Comparison of ENCODE assay signal across 8 cellular contexts in the genomic region with DNA sequence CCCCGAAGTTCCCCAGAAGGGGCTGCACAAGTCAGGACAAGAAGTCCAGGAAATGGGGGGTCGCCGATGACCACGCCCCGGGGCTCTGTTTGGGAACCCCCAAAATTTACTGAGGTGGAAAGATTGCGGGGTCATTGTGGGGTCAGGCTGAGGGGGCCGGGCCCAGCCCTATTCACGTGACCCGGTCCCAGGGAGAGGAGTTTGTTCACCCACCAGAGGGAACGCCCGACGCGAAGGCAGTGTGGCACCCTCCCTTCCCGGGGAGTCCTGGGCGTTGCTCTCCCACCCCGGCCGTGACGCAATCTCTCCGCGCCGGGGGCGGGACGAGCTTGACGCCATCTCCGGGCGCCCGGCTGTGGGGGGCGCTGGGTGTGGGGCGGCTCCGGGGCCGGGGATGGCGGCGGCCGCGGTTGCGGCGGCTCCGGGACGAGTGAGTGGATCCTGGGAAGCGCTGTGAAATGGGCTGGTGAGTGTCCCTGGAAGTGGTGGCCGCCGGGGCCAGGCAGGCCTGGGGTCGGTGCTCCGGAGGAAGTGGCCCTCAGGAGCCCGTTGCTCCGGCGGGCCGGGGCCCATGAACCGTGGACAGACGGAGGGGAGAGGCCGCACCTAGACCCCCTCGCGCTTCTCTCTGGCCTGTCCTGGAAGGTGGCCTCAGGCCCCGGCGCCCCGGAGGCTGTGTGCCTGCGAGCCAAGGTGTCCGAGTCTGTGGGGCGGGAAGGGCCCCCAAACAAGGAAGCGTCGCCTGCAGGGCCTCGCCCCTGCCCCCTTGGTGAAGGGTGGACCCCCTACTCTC. TPM values are rescaled to one million over a fixed set of nuclear protein-coding genes. Genes with fewer than 3 reads are reported as not detected.
A peak's percentile ranks its signal among the peaks of the same experiment; 100 is the strongest.
DNase-seq lines count a peak whose midpoint lies in the region; ATAC-seq and TF ChIP-seq lines count a peak whose summit lies in the region.

A gene with protein sequence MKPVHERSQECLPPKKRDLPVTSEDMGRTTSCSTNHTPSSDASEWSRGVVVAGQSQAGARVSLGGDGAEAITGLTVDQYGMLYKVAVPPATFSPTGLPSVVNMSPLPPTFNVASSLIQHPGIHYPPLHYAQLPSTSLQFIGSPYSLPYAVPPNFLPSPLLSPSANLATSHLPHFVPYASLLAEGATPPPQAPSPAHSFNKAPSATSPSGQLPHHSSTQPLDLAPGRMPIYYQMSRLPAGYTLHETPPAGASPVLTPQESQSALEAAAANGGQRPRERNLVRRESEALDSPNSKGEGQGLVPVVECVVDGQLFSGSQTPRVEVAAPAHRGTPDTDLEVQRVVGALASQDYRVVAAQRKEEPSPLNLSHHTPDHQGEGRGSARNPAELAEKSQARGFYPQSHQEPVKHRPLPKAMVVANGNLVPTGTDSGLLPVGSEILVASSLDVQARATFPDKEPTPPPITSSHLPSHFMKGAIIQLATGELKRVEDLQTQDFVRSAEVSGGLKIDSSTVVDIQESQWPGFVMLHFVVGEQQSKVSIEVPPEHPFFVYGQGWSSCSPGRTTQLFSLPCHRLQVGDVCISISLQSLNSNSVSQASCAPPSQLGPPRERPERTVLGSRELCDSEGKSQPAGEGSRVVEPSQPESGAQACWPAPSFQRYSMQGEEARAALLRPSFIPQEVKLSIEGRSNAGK (plus strand): TSS at position 338 of the 793 bp plus-strand sequence. CDS start 3,765 bp downstream, outside the sequence.

- ATAC-seq in GM18499 (IDR thresholded peaks at IDR 0.05; ENCODE audit: insufficient read depth, unreplicated experiment): peak; percentile 53
- peak; percentile 49 for ATAC-seq in HG02884 (IDR thresholded peaks at IDR 0.05; ENCODE audit: unreplicated experiment)

- H3K27ac ChIP-seq in ascending aorta: peak within 1 kb of the TSS; percentile 83 to 91
- peak within 1 kb of the TSS; percentile 83 for H3K27ac ChIP-seq in rectal smooth muscle tissue (ENCODE audit: low read depth, low read length)
- H3K27ac ChIP-seq in vagina: peak within 1 kb of the TSS; percentile 78

- peaks cover 16% of the 10 kb centered on the region for H3K36me3 Mint-ChIP-seq in T-helper 2 cell treated with Interferon-gamma antibody and Interleukin-4, amounts not matched to agents 5 μg/mL and 100 μg/mL, for 36 hours (ENCODE audit: low read depth)

- peak in 1 of 2 donors; percentile 71 for TF ChIP-seq POLR2A in vagina (IDR thresholded peaks at IDR 0.05)

- intact Hi-C loops in ascending aorta (cut with DNase I): loop anchor here (1.0 to 2.0 kb wide), 4 partner anchors 28 to 49 kb away; a partner anchor contains a TSS
- intact Hi-C loops in vagina (cut with DNase I): no loop called here

- peak within 1 kb of the TSS; percentile 94 for H3K4me3 Mint-ChIP-seq in T-helper 2 cell treated with Interferon-gamma antibody and Interleukin-4, amounts not matched to agents 5 μg/mL and 100 μg/mL, for 36 hours

- H3K36me3 ChIP-seq in ascending aorta (peaks cover 21 to 26% of the 10 kb centered on the region in 2 donors), rectal smooth muscle tissue (ENCODE audit: control insufficient read depth, insufficient read depth, low read length) (peaks cover 17% of the 10 kb centered on the region), vagina (peaks cover 0 to 21% of the 10 kb centered on the region in 2 donors)

- H3K27me3 ChIP-seq in ascending aorta (no peaks in the 10 kb centered on the region), rectal smooth muscle tissue (ENCODE audit: control insufficient read depth, insufficient read depth, low read length) (no peaks in the 10 kb centered on the region), vagina (no peaks in the 10 kb centered on the region)

- H3K9me3 Mint-ChIP-seq in T-helper 2 cell treated with Interferon-gamma antibody and Interleukin-4, amounts not matched to agents 5 μg/mL and 100 μg/mL, for 36 hours: no peaks in the 10 kb centered on the region

- no peaks in the 10 kb centered on the region for H3K27me3 Mint-ChIP-seq in T-helper 2 cell treated with Interferon-gamma antibody and Interleukin-4, amounts not matched to agents 5 μg/mL and 100 μg/mL, for 36 hours (ENCODE audit: low read depth)

- no peaks in the 10 kb centered on the region for H3K9me3 ChIP-seq in ascending aorta
- no peaks in the 10 kb centered on the region for H3K9me3 ChIP-seq in vagina

- H3K4me3 ChIP-seq in ascending aorta: peak within 1 kb of the TSS; percentile 81 to 88
- peak within 1 kb of the TSS; percentile 84 for H3K4me3 ChIP-seq in rectal smooth muscle tissue (ENCODE audit: low read length)
- H3K4me3 ChIP-seq in vagina: peak within 1 kb of the TSS; percentile 62 to 94

- peak within 1 kb of the TSS; percentile 88 for H3K9ac ChIP-seq in rectal smooth muscle tissue (ENCODE audit: low read length)

- DNase-seq in NCI-H1694 treated with DMSO at 0.1 percent for 48 hours (lab: John Stamatoyannopoulos, UW): peak; percentile 79
- peak; percentile 94 for DNase-seq in T-helper 2 cell treated with Interferon-gamma antibody and Interleukin-4, amounts not matched to agents 5 μg/mL and 100 μg/mL, for 36 hours (ENCODE audit: low spot score)
- DNase-seq in ascending aorta (ENCODE audit: low spot score in 2 of 2): peak; percentile 65 to 96
- DNase-seq in hepatic stellate cell (ENCODE audit: low spot score): peak; percentile 98
- DNase-seq in vagina (ENCODE audit: extremely low spot score in 2 of 2): peak in 1 of 2 donors; percentile 93

- peaks cover 38% of the 10 kb centered on the region for H3K4me1 Mint-ChIP-seq in T-helper 2 cell treated with Interferon-gamma antibody and Interleukin-4, amounts not matched to agents 5 μg/mL and 100 μg/mL, for 36 hours (ENCODE audit: low read depth)

- H3K4me1 ChIP-seq in ascending aorta (peaks cover 0 to 7% of the 10 kb centered on the region in 2 donors), rectal smooth muscle tissue (ENCODE audit: control insufficient read depth, insufficient read depth, low read length) (peaks cover 9% of the 10 kb centered on the region), vagina (peaks cover 10% of the 10 kb centered on the region)

- H3K27ac Mint-ChIP-seq in T-helper 2 cell treated with Interferon-gamma antibody and Interleukin-4, amounts not matched to agents 5 μg/mL and 100 μg/mL, for 36 hours: peak within 1 kb of the TSS; percentile 98

- TF ChIP-seq CTCF in ascending aorta (IDR thresholded peaks at IDR 0.05): no peak
- TF ChIP-seq CTCF in vagina (IDR thresholded peaks at IDR 0.05): no peak

RNA-seq across cellular contexts. Expression of the gene that starts here (rescaled TPM):
- 11.8 TPM for total RNA-seq in ascending aorta
- 15.0 TPM for total RNA-seq in vagina
